Comparison of ENCODE assay signal across 8 cellular contexts in genomic region chr1:62295921-62296451, GRCh38. TPM values are rescaled to one million over a fixed set of nuclear protein-coding genes. Genes with fewer than 3 reads are reported as not detected.
DNase-seq lines count a peak whose midpoint lies in the region; ATAC-seq and TF ChIP-seq lines count a peak whose summit lies in the region.

No MANE protein-coding gene starts in this region.

- H3K27ac Mint-ChIP-seq in HFFc6 = peak overlapping the region; percentile 33; the same call in 1 of the 2 replicates

- H3K4me1 ChIP-seq in RWPE2 (ENCODE audit: insufficient read depth, poor library complexity, severe bottlenecking) (peaks cover 16% of the 10 kb centered on the region), mesendoderm (ENCODE audit: control insufficient read depth, low read depth, low read length) (no peaks in the 10 kb centered on the region), right lobe of liver (no peaks in the 10 kb centered on the region)

- no peak overlapping the region for H3K18ac ChIP-seq in mesendoderm (ENCODE audit: low read length)

- no peak for TF ChIP-seq POLR2A in right lobe of liver (IDR thresholded peaks at IDR 0.05)

- peak; percentile 20 for DNase-seq in GM03348 (ENCODE audit: low spot score)
- peak; percentile 73 for DNase-seq in HFFc6
- no peak for DNase-seq in RWPE2 (ENCODE audit: low spot score)
- DNase-seq in left kidney (ENCODE audit: low read depth, low spot score) = peak; percentile 48
- DNase-seq in retina = no peak
- no peak for DNase-seq in mesendoderm
- no peak for DNase-seq in right lobe of liver
- no peak for DNase-seq in activated CD4-positive, alpha-beta T cell treated with anti-CD3 and anti-CD28 coated beads, Interleukin-2, amount 50 U/mL, for 1 hour

- no peak overlapping the region for H3K4ac ChIP-seq in mesendoderm (ENCODE audit: low read depth, low read length)

- H3K4me2 ChIP-seq in mesendoderm (ENCODE audit: low read length) = no peak overlapping the region

- no peaks in the 10 kb centered on the region for H3K79me1 ChIP-seq in mesendoderm (ENCODE audit: low read length)

- TF ChIP-seq CTCF in HFFc6 (IDR thresholded peaks at IDR 0.05) = no peak
- TF ChIP-seq CTCF in RWPE2 (IDR thresholded peaks at IDR 0.05; ENCODE audit: poor library complexity, severe bottlenecking) = no peak
- no peak for TF ChIP-seq CTCF in right lobe of liver (IDR thresholded peaks at IDR 0.05)

- no peaks in the 10 kb centered on the region for H3K79me2 ChIP-seq in mesendoderm (ENCODE audit: control insufficient read depth, insufficient read depth, low read length)

- H3K4me3 Mint-ChIP-seq in HFFc6 = peak overlapping the region; percentile 38; the same call in 1 of the 2 replicates

- no peak overlapping the region for H2AK5ac ChIP-seq in mesendoderm (ENCODE audit: low read length)

- H2BK15ac ChIP-seq in mesendoderm (replicated peaks; ENCODE audit: low read depth) = no peak overlapping the region

- no peak overlapping the region for H3K56ac ChIP-seq in mesendoderm (ENCODE audit: low read length)

- no peaks in the 10 kb centered on the region; the same call in 1 of the 2 replicates for H3K9me3 Mint-ChIP-seq in HFFc6

- no peak overlapping the region for H2BK5ac ChIP-seq in mesendoderm (ENCODE audit: low read length)

- H3K9me3 ChIP-seq in RWPE2 (ENCODE audit: severe bottlenecking) (no peaks in the 10 kb centered on the region), right lobe of liver (no peaks in the 10 kb centered on the region)

- no peak overlapping the region for H4K8ac ChIP-seq in mesendoderm (ENCODE audit: low read depth, low read length)

- intact Hi-C loops in right lobe of liver (cut with DNase I) = no loop called here

- H3K27me3 Mint-ChIP-seq in HFFc6 (ENCODE audit: insufficient read depth) = peaks cover 10% of the 10 kb centered on the region; the same call in 1 of the 2 replicates

- no CpG with 5 or more reads among the region's 6 CpGs for WGBS in mesendoderm (ENCODE audit: extremely low coverage, insufficient coverage, low lambda C conversion rate)
- 44% methylated on average over 6 of the region's 6 CpGs for WGBS in right lobe of liver (ENCODE audit: insufficient coverage, low coverage, low lambda C conversion rate, missing lambda C conversion rate)

- no peak overlapping the region for H3K23ac ChIP-seq in mesendoderm (ENCODE audit: low read length)

- H3K27me3 ChIP-seq in RWPE2 (ENCODE audit: insufficient read depth, poor library complexity, severe bottlenecking) = no peaks in the 10 kb centered on the region
- H3K27me3 ChIP-seq in mesendoderm (ENCODE audit: insufficient read depth, low read length, poor library complexity) = no peaks in the 10 kb centered on the region
- H3K27me3 ChIP-seq in right lobe of liver = no peaks in the 10 kb centered on the region

- H3K9ac ChIP-seq in mesendoderm (ENCODE audit: low read length) = no peak overlapping the region

- H3K36me3 Mint-ChIP-seq in HFFc6 (ENCODE audit: low read depth) = no peaks in the 10 kb centered on the region

- peaks cover 11% of the 10 kb centered on the region; the same call in 1 of the 2 replicates for H3K4me1 Mint-ChIP-seq in HFFc6 (ENCODE audit: low read depth)

- H3K36me3 ChIP-seq in RWPE2 (ENCODE audit: low read depth) (no peaks in the 10 kb centered on the region), mesendoderm (ENCODE audit: control insufficient read depth, insufficient read depth, low read length) (no peaks in the 10 kb centered on the region), right lobe of liver (no peaks in the 10 kb centered on the region)

- no peak overlapping the region for H2BK120ac ChIP-seq in mesendoderm (ENCODE audit: low read depth, low read length)

- ATAC-seq in RWPE2 (ENCODE audit: low read depth) (peak; percentile 83), right lobe of liver (no peak)

- H4K5ac ChIP-seq in mesendoderm (ENCODE audit: low read length) = no peak overlapping the region

- H3K27ac ChIP-seq in RWPE2 (ENCODE audit: poor library complexity, severe bottlenecking) (peak overlapping the region; percentile 47), mesendoderm (ENCODE audit: low read depth, low read length) (no peak overlapping the region), right lobe of liver (no peak overlapping the region)

- no peak overlapping the region for H3K4me3 ChIP-seq in RWPE2 (ENCODE audit: severe bottlenecking)
- H3K4me3 ChIP-seq in mesendoderm (ENCODE audit: low read length) = no peak overlapping the region
- H3K4me3 ChIP-seq in right lobe of liver = no peak overlapping the region

RNA-seq across cellular contexts. Expression of gene KANK4, which starts 23.2 kb away (rescaled TPM):
- not detected for total RNA-seq in HFFc6 (2021; fragmentation: NEBNext Ultra II Directional; extraction: Animal tissue kit (Norgen Biotek cat#: 25700))
- 0.17 TPM for polyA plus RNA-seq in mesendoderm (2013, experiment 1 of 2)
- polyA plus RNA-seq in mesendoderm (2013, experiment 2 of 2) = 0.22 TPM
- 1 to 10 TPM in 4 of 6 experiments, under 1 TPM in 2; 0.18 to 6.7 (median 1.3) TPM for total RNA-seq in right lobe of liver

Comparison
In these comparisons a context has a peak if more than half of its experiments do, and no peak if none do; other contexts are left out.
1. DNase-seq: peak in GM03348 (single experiment), HFFc6 (single experiment) and left kidney (single experiment); none in RWPE2 (single experiment), retina (single experiment), mesendoderm (single experiment), right lobe of liver (0 of 3) and activated CD4-positive, alpha-beta T cell treated with anti-CD3 and anti-CD28 coated beads, Interleukin-2, amount 50 U/mL, for 1 hour (single experiment).